Comparison of ENCODE assay signal across 9 cellular contexts in the genomic region with DNA sequence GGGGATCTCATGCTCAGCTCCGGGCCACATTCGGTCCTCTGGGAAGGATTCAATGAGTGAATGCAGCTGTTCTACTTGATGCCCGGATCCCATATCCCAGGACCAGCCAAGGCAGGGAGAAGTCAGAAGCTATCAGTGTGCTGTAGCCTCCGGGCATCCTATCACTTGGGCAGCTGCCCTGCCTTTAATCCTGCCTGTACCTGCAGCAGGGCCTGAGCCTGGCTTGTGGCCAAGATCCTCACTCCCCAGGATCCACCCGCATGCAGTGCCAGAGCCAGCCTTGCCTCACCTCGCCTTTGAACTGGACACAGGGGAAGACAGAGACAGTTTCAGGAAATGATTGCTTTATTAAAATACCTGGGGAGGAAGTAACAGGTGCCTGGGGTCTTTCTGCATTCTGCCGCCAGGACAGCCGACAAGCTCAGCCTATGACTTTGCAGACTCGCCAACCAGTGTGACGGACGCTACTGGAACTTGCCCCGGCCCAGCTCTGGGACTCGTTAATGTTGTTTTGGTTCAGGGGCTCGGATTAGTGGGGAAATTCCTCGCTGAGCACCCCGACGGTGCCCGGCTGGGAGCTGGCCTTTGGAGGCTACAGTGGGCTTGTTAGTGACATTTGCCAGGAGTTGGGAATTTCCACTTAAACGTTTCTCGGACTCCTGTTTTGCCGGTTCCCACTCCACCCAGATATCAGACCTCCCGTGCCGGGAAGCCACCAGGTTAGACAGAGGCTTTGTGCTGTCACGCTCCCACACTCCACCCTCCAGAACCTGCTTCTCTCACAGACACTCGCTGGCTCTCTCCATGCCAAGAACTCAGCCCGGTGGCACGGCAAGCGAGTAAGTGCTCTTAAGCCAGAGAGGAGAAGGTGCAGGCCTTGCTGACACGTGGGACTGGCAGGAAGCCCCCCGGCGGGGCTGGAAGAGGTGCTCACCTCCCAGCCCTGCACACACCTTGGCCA. TPM values are rescaled to one million over a fixed set of nuclear protein-coding genes. Genes with fewer than 3 reads are reported as not detected.
DNase-seq lines count a peak whose midpoint lies in the region; ATAC-seq and TF ChIP-seq lines count a peak whose summit lies in the region.
"Had no signal": no experiment of that assay in that cellular context is flagged by ENCODE, and none has a peak within 500 bp of the region (broad histone marks: within the 10 kb centered on the region; RNA-seq: fewer than 3 reads in every experiment).

No MANE protein-coding gene starts in this region.

- 24 to 38% (median 32%) methylated on average over 30 to 31 of the region's 31 CpGs for WGBS in heart left ventricle, 4 donors

- no peak for TF ChIP-seq POLR2A in heart left ventricle (IDR thresholded peaks at IDR 0.05)

- peak overlapping the region; percentile 55 for H3K4me3 ChIP-seq in HFF-Myc (replicated peaks; ENCODE audit: low read depth, low read length)
- peak overlapping the region in 10 of 12 donors; percentile 29 to 57 (median 43) for H3K4me3 ChIP-seq in heart left ventricle
- peak overlapping the region; percentile 52 to 63 (median 62) for H3K4me3 ChIP-seq in skeletal muscle tissue (ENCODE audit: low read length in 3 of 3)

- no peak overlapping the region for H3K27ac ChIP-seq in heart left ventricle
- no peak overlapping the region for H3K27ac ChIP-seq in skeletal muscle tissue (ENCODE audit: low read depth, low read length)

- no peak for DNase-seq in HFF-Myc (ENCODE audit: extremely low read depth, low read depth)
- peak; percentile 15 for DNase-seq in SHP77 treated with DMSO at 0.1 percent for 48 hours (lab: John Stamatoyannopoulos, UW)
- DNase-seq in heart left ventricle, result no peak
- no peak for DNase-seq in MV-4-11 (lab: John Stamatoyannopoulos, UW)
- no peak for DNase-seq in HK-2 (ENCODE audit: unreplicated experiment)
- no peak for DNase-seq in inferior parietal cortex (ENCODE audit: extremely low spot score)
- DNase-seq in glutamatergic neuron, result no peak

- TF ChIP-seq CTCF in HFF-Myc (IDR thresholded peaks at IDR 0.05; ENCODE audit: low read depth, low read length, missing control alignments), result no peak
- no peak for TF ChIP-seq CTCF in heart left ventricle (IDR thresholded peaks at IDR 0.05)
- TF ChIP-seq CTCF in glutamatergic neuron (IDR thresholded peaks at IDR 0.05; ENCODE audit: partially characterized antibody, unreplicated experiment), result no peak

- H3K4me1 ChIP-seq in heart left ventricle (peaks cover 0 to 22% (median 15%) of the 10 kb centered on the region in 12 donors), skeletal muscle tissue (ENCODE audit: control insufficient read depth in 3 of 3, insufficient read depth in 3 of 3, low read length in 3 of 3) (peaks cover 11 to 18% (median 12%) of the 10 kb centered on the region in 3 donors)

- intact Hi-C loops in heart left ventricle (cut with DNase I), result no loop called here

- no peak overlapping the region for H3K4me3 Mint-ChIP-seq in glutamatergic neuron (ENCODE audit: unreplicated experiment)
- H3K4me3 Mint-ChIP-seq: T-helper 2 cell treated with Interferon-gamma antibody and Interleukin-4, amounts not matched to agents 5 μg/mL and 100 μg/mL, for 36 hours had no signal

- H3K9me3 Mint-ChIP-seq in glutamatergic neuron (ENCODE audit: unreplicated experiment), result no peaks in the 10 kb centered on the region
- H3K9me3 Mint-ChIP-seq: T-helper 2 cell treated with Interferon-gamma antibody and Interleukin-4, amounts not matched to agents 5 μg/mL and 100 μg/mL, for 36 hours had no signal

- H3K4me1 Mint-ChIP-seq in glutamatergic neuron (ENCODE audit: low read depth, unreplicated experiment), result peaks cover 12% of the 10 kb centered on the region

- H3K27me3 Mint-ChIP-seq in glutamatergic neuron (ENCODE audit: unreplicated experiment), result peaks cover 10% of the 10 kb centered on the region

- no peak overlapping the region for H3K27ac Mint-ChIP-seq in glutamatergic neuron (ENCODE audit: unreplicated experiment)
- H3K27ac Mint-ChIP-seq: T-helper 2 cell treated with Interferon-gamma antibody and Interleukin-4, amounts not matched to agents 5 μg/mL and 100 μg/mL, for 36 hours had no signal

- peaks cover 0 to 17% (median 0%) of the 10 kb centered on the region in 9 donors for H3K27me3 ChIP-seq in heart left ventricle
- peaks cover 31 to 34% (median 33%) of the 10 kb centered on the region in 3 donors for H3K27me3 ChIP-seq in skeletal muscle tissue (ENCODE audit: control insufficient read depth in 3 of 3, insufficient read depth in 3 of 3, low read length in 3 of 3)

- ATAC-seq in heart left ventricle, result peak; percentile 19 to 33 (median 24)

- no peaks in the 10 kb centered on the region for H3K36me3 Mint-ChIP-seq in glutamatergic neuron (ENCODE audit: unreplicated experiment)

- H3K9ac ChIP-seq in skeletal muscle tissue (ENCODE audit: low read depth in 1 of 3, low read length in 3 of 3), result peak overlapping the region in 1 of 3 donors; percentile 62

- no peaks in the 10 kb centered on the region for H3K9me3 ChIP-seq in heart left ventricle
- H3K9me3 ChIP-seq in skeletal muscle tissue (ENCODE audit: control insufficient read depth in 3 of 3, low read length in 3 of 3), result no peaks in the 10 kb centered on the region

- H3K36me3 ChIP-seq in heart left ventricle (no peaks in the 10 kb centered on the region), skeletal muscle tissue (ENCODE audit: control insufficient read depth in 3 of 3, insufficient read depth in 3 of 3, low read length in 3 of 3) (no peaks in the 10 kb centered on the region)

RNA-seq across cellular contexts. Expression of a gene that starts 0.7 kb away (rescaled TPM):
- total RNA-seq in heart left ventricle, result 1 to 10 TPM in 4 of 9 donors, under 1 TPM in 5; 0.30 to 3.0 (median 0.83) TPM
- polyA plus RNA-seq in heart left ventricle, result 1 to 10 TPM; 1.5 to 2.7 TPM
- total RNA-seq in skeletal muscle tissue, result 12.5 TPM
- total RNA-seq in glutamatergic neuron (ENCODE audit: unreplicated experiment), result 1.0 TPM

RNA-seq across cellular contexts. Expression of a gene that starts 50.9 kb away (rescaled TPM):
- total RNA-seq in heart left ventricle (10 to 100 TPM in 8 of 9 donors, 1 to 10 TPM in 1; 9.4 to 16.1 (median 13.0) TPM), skeletal muscle tissue (15.7 TPM), glutamatergic neuron (ENCODE audit: unreplicated experiment) (33.5 TPM)
- polyA plus RNA-seq in heart left ventricle, result 10 to 100 TPM in 1 of 2 donors, 1 to 10 TPM in 1; 7.3 to 20.7 TPM
